In genomic region chr5:29148581-29148980, GRCh38 we compare ENCODE assay signal across 1 cellular context.
TF ChIP-seq lines count a peak whose summit lies in the region.

No MANE protein-coding gene starts in this region.

TF ChIP-seq in H1, 55 proteins besides CTCF, POLR2A, EP300 and RAD21:
- TF ChIP-seq KDM5A (IDR thresholded peaks at IDR 0.05; ENCODE audit: low read length), result no peak
- TF ChIP-seq TEAD4 (IDR thresholded peaks at IDR 0.05; ENCODE audit: low read depth, low read length), result peak; percentile 91
